ENCODE assay signal across 16 cellular contexts in the genomic region with DNA sequence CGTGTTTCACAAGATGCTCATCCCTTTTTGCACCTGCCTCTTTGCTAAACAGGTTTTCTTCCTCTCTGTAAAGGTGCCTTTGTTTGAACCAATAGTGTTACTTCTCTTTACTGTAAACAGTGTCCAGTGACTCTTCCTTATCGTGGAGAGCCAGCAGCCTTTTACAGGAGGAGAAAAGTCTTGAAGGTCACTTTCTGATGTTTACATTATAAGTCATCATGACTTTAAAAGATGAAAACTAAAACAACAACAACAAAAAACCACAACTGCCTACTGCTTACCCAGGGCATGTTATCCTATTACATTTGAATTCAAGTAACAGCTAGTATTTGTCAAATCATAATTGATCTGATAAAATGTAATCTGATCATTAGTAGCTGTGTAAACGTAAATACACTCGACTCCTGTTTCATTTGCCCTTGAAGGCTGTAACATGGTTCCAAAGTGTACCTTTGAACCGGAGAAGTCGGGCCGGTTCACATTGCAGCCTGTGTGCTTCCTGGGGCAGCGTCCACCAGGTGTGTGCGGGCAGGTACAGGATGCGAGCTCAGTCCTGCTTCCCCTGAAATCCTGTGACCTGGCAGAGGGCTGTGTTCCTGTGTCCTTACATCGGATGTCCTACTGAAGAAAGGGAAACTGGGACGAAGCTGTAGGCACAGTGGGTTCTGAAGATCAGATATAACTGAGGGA.
DNase-seq lines count a peak whose midpoint lies in the region; ATAC-seq and TF ChIP-seq lines count a peak whose summit lies in the region.
"Had no signal": no experiment of that assay in that cellular context is flagged by ENCODE, and none has a peak within 500 bp of the region (broad histone marks: within the 10 kb centered on the region; RNA-seq: fewer than 3 reads in every experiment).

No MANE protein-coding gene starts in this region.

- H3K36me3 Mint-ChIP-seq in osteocyte (ENCODE audit: unreplicated experiment), result peaks cover 7% of the 10 kb centered on the region
- H3K36me3 Mint-ChIP-seq in natural killer cell treated with Interleukin-12 subunit alpha and Interleukin-12 subunit beta and Interleukin-15 and Interleukin-18, amount 100 ng/mL, for 72 hours, result no peaks in the 10 kb centered on the region

- intact Hi-C loops in testis (cut with DNase I; ENCODE audit: low total_unique reads), result no loop called here

- no peak for TF ChIP-seq POLR2A in testis (IDR thresholded peaks at IDR 0.05)

- no peak overlapping the region for H3K27ac ChIP-seq in testis
- H3K27ac ChIP-seq: HL-60 had no signal

- no peak overlapping the region for H3K4me3 ChIP-seq in testis

- peak; percentile 78 for DNase-seq in DMS153 treated with DMSO at 0.1 percent for 48 hours (lab: John Stamatoyannopoulos, UW; ENCODE audit: unreplicated experiment)
- DNase-seq in NCI-H2029 treated with DMSO at 0.1 percent for 48 hours (lab: John Stamatoyannopoulos, UW), result peak; percentile 96
- DNase-seq in SW480 (ENCODE audit: low spot score), result peak; percentile 19
- DNase-seq in osteocyte (ENCODE audit: extremely low spot score, unreplicated experiment), result peak; percentile 44
- no peak for DNase-seq in natural killer cell treated with Interleukin-12 subunit alpha and Interleukin-12 subunit beta and Interleukin-15 and Interleukin-18, amount 100 ng/mL, for 72 hours (ENCODE audit: low spot score)
- DNase-seq in dedifferentiated amniotic fluid mesenchymal stem cell (ENCODE audit: extremely low spot score), result no peak
- no peak for DNase-seq in testis
- DNase-seq: activated CD4-positive, alpha-beta T cell treated with anti-CD3 and anti-CD28 coated beads for 36 hours; activated naive CD4-positive, alpha-beta T cell; C1 segment of cervical spinal cord; glutamatergic neuron; mesendoderm; NCI-H2081 had no signal

- no peaks in the 10 kb centered on the region for H3K4me1 ChIP-seq in testis

- H3K9me3 Mint-ChIP-seq in osteocyte (ENCODE audit: unreplicated experiment), result no peaks in the 10 kb centered on the region
- H3K9me3 Mint-ChIP-seq in natural killer cell treated with Interleukin-12 subunit alpha and Interleukin-12 subunit beta and Interleukin-15 and Interleukin-18, amount 100 ng/mL, for 72 hours, result no peaks in the 10 kb centered on the region
- H3K9me3 Mint-ChIP-seq: dendritic cell treated with granulocyte-macrophage colony-stimulating factor and Interleukin-4, amounts not matched to agents 40 ng/mL and 50 ng/mL, for 4 days had no signal

- ATAC-seq in HG02678 (IDR thresholded peaks at IDR 0.05; ENCODE audit: unreplicated experiment), result no peak
- ATAC-seq in natural killer cell treated with Interleukin-12 subunit alpha and Interleukin-12 subunit beta and Interleukin-15 and Interleukin-18, amount 100 ng/mL, for 72 hours, result no peak
- ATAC-seq: activated CD4-positive, alpha-beta T cell treated with anti-CD3 and anti-CD28 coated beads for 36 hours had no signal

- H3K4me1 Mint-ChIP-seq in osteocyte (ENCODE audit: unreplicated experiment), result peaks cover 35% of the 10 kb centered on the region
- H3K4me1 Mint-ChIP-seq in natural killer cell treated with Interleukin-12 subunit alpha and Interleukin-12 subunit beta and Interleukin-15 and Interleukin-18, amount 100 ng/mL, for 72 hours (ENCODE audit: low read depth in 2 of 2), result peaks cover 4 to 5% of the 10 kb centered on the region in 2 donors

- no peaks in the 10 kb centered on the region for H3K27me3 ChIP-seq in testis

- no peaks in the 10 kb centered on the region for H3K36me3 ChIP-seq in testis (ENCODE audit: low read depth, missing control alignments)

- no peak overlapping the region for H3K4me3 Mint-ChIP-seq in osteocyte (ENCODE audit: unreplicated experiment)
- no peak overlapping the region for H3K4me3 Mint-ChIP-seq in natural killer cell treated with Interleukin-12 subunit alpha and Interleukin-12 subunit beta and Interleukin-15 and Interleukin-18, amount 100 ng/mL, for 72 hours
- H3K4me3 Mint-ChIP-seq: activated CD4-positive, alpha-beta T cell treated with anti-CD3 and anti-CD28 coated beads for 36 hours; dendritic cell treated with granulocyte-macrophage colony-stimulating factor and Interleukin-4, amounts not matched to agents 40 ng/mL and 50 ng/mL, for 4 days had no signal

- H3K27ac Mint-ChIP-seq in osteocyte (ENCODE audit: unreplicated experiment), result peak overlapping the region; percentile 40
- no peak overlapping the region for H3K27ac Mint-ChIP-seq in natural killer cell treated with Interleukin-12 subunit alpha and Interleukin-12 subunit beta and Interleukin-15 and Interleukin-18, amount 100 ng/mL, for 72 hours
- H3K27ac Mint-ChIP-seq: activated CD4-positive, alpha-beta T cell treated with anti-CD3 and anti-CD28 coated beads for 36 hours; dendritic cell treated with granulocyte-macrophage colony-stimulating factor and Interleukin-4, amounts not matched to agents 40 ng/mL and 50 ng/mL, for 4 days had no signal

- WGBS in testis, 2 donors, result 59 to 65% methylated on average over 12 of the region's 12 CpGs

- no peaks in the 10 kb centered on the region for H3K27me3 Mint-ChIP-seq in osteocyte (ENCODE audit: unreplicated experiment)
- H3K27me3 Mint-ChIP-seq in natural killer cell treated with Interleukin-12 subunit alpha and Interleukin-12 subunit beta and Interleukin-15 and Interleukin-18, amount 100 ng/mL, for 72 hours, result no peaks in the 10 kb centered on the region
- H3K27me3 Mint-ChIP-seq: activated CD4-positive, alpha-beta T cell treated with anti-CD3 and anti-CD28 coated beads for 36 hours; dendritic cell treated with granulocyte-macrophage colony-stimulating factor and Interleukin-4, amounts not matched to agents 40 ng/mL and 50 ng/mL, for 4 days had no signal

- no peak for TF ChIP-seq CTCF in osteocyte (IDR thresholded peaks at IDR 0.05)
- no peak for TF ChIP-seq CTCF in testis (IDR thresholded peaks at IDR 0.05)

- no peaks in the 10 kb centered on the region for H3K9me3 ChIP-seq in testis

Comparison
In these comparisons a context has a peak if more than half of its experiments do, and no peak if none do; other contexts are left out.
1. DNase-seq: peak in DMS153 treated with DMSO at 0.1 percent for 48 hours (single experiment), NCI-H2029 treated with DMSO at 0.1 percent for 48 hours (single experiment), SW480 (single experiment) and osteocyte (single experiment); none in natural killer cell treated with Interleukin-12 subunit alpha and Interleukin-12 subunit beta and Interleukin-15 and Interleukin-18, amount 100 ng/mL, for 72 hours (single experiment), dedifferentiated amniotic fluid mesenchymal stem cell (single experiment) and testis (single experiment).